In the genomic region with DNA sequence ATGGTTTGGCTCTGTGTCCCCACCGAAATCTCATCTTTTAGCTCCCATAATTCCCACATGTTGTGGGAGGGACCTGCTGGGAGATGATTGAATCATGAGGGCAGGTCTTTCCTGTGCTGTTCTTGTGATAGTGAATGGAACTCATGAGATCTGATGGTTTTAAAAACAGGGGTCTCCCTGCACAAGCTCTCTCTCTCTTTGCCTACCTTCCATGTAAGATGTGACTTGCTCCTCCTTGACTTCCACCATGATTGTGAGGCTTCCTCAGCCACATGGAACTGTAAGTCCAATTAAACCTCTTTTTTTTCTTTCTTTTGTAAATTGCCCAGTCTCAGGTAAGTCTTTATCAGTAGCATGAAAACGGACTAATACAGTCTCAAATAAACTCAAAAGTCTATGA, we compare ENCODE assay signal across 7 cellular contexts. TPM values are rescaled to one million over a fixed set of nuclear protein-coding genes. Genes with fewer than 3 reads are reported as not detected.
"Had no signal": no experiment of that assay in that cellular context is flagged by ENCODE, and none has a peak within 500 bp of the region (broad histone marks: within the 10 kb centered on the region; RNA-seq: fewer than 3 reads in every experiment).

No MANE protein-coding gene starts in this region.

RNA-seq across cellular contexts. Expression of a gene that starts 56.0 kb away (rescaled TPM):
- total RNA-seq: activated CD4-positive, alpha-beta memory T cell treated with anti-CD3 and anti-CD28 coated beads, Interleukin-2, amount 10 ng/mL, durations not matched to agents 7 days and 5 days; activated CD4-positive, alpha-beta T cell treated with anti-CD3 and anti-CD28 coated beads, Interleukin-2, amount 10 ng/mL, durations not matched to agents 7 days and 5 days; activated CD8-positive, alpha-beta memory T cell treated with anti-CD3 and anti-CD28 coated beads, Interleukin-2, amount 10 ng/mL, durations not matched to agents 7 days and 5 days; activated CD8-positive, alpha-beta T cell treated with anti-CD3 and anti-CD28 coated beads, Interleukin-2, amount 10 ng/mL, durations not matched to agents 7 days and 5 days; activated naive CD8-positive, alpha-beta T cell treated with anti-CD3 and anti-CD28 coated beads, Interleukin-2, amount 10 ng/mL, durations not matched to agents 7 days and 5 days; T-helper 1 cell treated with Interleukin-12 subunit alpha and Interleukin-12 subunit beta and Interleukin-4 antibody, amounts not matched to agents 30 ng/mL and 1 ng/mL, for 36 hours; T-helper 2 cell treated with Interferon-gamma antibody and Interleukin-4, amounts not matched to agents 100 ng/mL and 5 ng/mL, for 36 hours had no signal
